10 cellular contexts compared by ENCODE assay signal in the genomic region with DNA sequence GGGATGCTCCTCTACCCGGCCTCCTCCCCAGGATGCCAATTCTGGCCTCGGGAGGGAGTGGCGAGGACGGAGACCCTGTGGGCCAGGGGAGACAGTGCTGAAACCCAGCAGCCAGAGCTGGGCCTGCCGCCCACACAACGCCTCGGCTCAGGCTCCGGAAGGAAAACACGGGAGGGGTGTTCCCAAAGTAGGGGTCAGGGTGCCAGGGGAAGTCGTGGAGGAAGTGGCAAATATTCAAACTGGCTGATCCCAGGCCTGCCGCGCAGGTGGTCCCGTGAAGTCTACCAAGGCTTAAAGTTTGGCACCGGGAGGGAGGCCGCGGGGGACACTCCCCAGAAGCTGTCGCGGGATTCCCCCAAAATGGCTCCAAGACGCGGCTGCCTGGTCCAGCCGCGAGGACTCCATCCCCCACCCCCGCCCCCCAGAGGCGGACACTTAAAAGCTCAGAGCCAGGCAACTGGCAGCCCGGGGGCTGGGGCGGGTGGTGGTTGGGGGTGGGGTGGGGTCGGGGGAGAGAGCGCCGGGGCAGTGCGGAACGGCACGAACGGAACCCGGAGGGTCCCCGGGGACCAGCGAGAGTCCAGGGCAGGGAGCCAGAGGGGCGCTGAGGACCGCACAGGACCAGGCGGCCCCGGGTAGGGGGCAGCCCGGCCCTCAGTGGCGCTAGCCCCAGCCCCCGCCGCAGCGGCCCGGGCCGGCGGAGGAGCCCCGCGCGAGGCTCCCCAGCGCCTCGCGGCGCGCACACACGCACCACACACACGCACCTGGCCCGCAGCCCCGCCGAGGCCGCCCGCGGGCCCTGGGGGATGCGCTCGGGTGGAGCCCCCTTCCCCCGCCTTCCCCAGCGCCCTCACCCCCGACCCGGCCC. TPM values are rescaled to one million over a fixed set of nuclear protein-coding genes. Genes with fewer than 3 reads are reported as not detected.
DNase-seq lines count a peak whose midpoint lies in the region; ATAC-seq and TF ChIP-seq lines count a peak whose summit lies in the region.
"Had no signal": no experiment of that assay in that cellular context is flagged by ENCODE, and none has a peak within 500 bp of the region (broad histone marks: within the 10 kb centered on the region; RNA-seq: fewer than 3 reads in every experiment).

No MANE protein-coding gene starts in this region.

- H2AFZ ChIP-seq in GM23248 = no peak overlapping the region

- H3K27me3 ChIP-seq in GM23248 (replicated peaks; ENCODE audit: insufficient read depth) (peaks cover 35% of the 10 kb centered on the region), right atrium auricular region (peaks cover 0 to 17% of the 10 kb centered on the region in 2 donors)

- H4K20me1 ChIP-seq in GM23248 (ENCODE audit: insufficient read depth) = no peaks in the 10 kb centered on the region

- H3K9me3 ChIP-seq in GM23248 (ENCODE audit: low read depth) (no peaks in the 10 kb centered on the region), T-helper 17 cell (ENCODE audit: control insufficient read depth, low read length, poor library complexity, severe bottlenecking) (no peaks in the 10 kb centered on the region), right atrium auricular region (no peaks in the 10 kb centered on the region)

- H3K4me3 Mint-ChIP-seq in T-helper 17 cell = peak overlapping the region; percentile 77

- peaks cover 2% of the 10 kb centered on the region for H3K4me1 Mint-ChIP-seq in T-helper 17 cell

- no peak overlapping the region for H3K9ac ChIP-seq in GM23248

- peaks cover 54% of the 10 kb centered on the region for H3K27me3 Mint-ChIP-seq in T-helper 17 cell

- ATAC-seq in T-helper 17 cell (peak; percentile 55), sciatic nerve (peak; percentile 76), HG02678 (IDR thresholded peaks at IDR 0.05; ENCODE audit: unreplicated experiment) (no peak)

- no peak overlapping the region for H3K27ac ChIP-seq in GM23248
- H3K27ac ChIP-seq in right atrium auricular region = no peak overlapping the region

- peak overlapping the region; percentile 75 for H3K4me2 ChIP-seq in GM23248 (ENCODE audit: unreplicated experiment)

- no peak overlapping the region for H3K27ac Mint-ChIP-seq in T-helper 17 cell

- H3K4me1 ChIP-seq in GM23248 (ENCODE audit: insufficient read depth) = no peaks in the 10 kb centered on the region
- H3K4me1 ChIP-seq in right atrium auricular region = peaks cover 0 to 24% of the 10 kb centered on the region in 2 donors

- DNase-seq in GM23248 (no peak), T-helper 17 cell (no peak), right atrium auricular region (ENCODE audit: low spot score) (no peak), sciatic nerve (ENCODE audit: low spot score) (no peak), cerebellar cortex (ENCODE audit: low spot score) (no peak), middle frontal gyrus (ENCODE audit: extremely low spot score, low spot score) (no peak), mucosa of gallbladder (ENCODE audit: low spot score) (no peak)
- DNase-seq: activated CD8-positive, alpha-beta memory T cell treated with anti-CD3 and anti-CD28 coated beads for 24 hours; stimulated activated naive CD4-positive, alpha-beta T cell treated with Interleukin-2 at 50 U/mL for 16 hours had no signal

- H3K9me2 ChIP-seq in GM23248 (ENCODE audit: insufficient read depth) = no peaks in the 10 kb centered on the region

- H3K4me3 ChIP-seq in GM23248 = peak overlapping the region; percentile 56
- H3K4me3 ChIP-seq in right atrium auricular region = peak overlapping the region; percentile 35 to 54

- peaks cover 3% of the 10 kb centered on the region for H3K36me3 Mint-ChIP-seq in T-helper 17 cell (ENCODE audit: low read depth)

- H3K36me3 ChIP-seq in GM23248 (ENCODE audit: low read depth) = no peaks in the 10 kb centered on the region
- H3K36me3 ChIP-seq in right atrium auricular region = no peaks in the 10 kb centered on the region

- H3F3A ChIP-seq in GM23248 (ENCODE audit: insufficient read depth) = no peaks in the 10 kb centered on the region

- H3K79me2 ChIP-seq in GM23248 (ENCODE audit: insufficient read depth) = no peaks in the 10 kb centered on the region

- in situ Hi-C loops in GM23248 (cut with MboI) = no loop called here

- intact Hi-C loops in sciatic nerve (cut with DNase I) = no loop called here

- WGBS in GM23248 (ENCODE audit: low coverage in 1 of 2, low lambda C conversion rate in 2 of 2, missing lambda C conversion rate in 2 of 2), 2 experiments = 9 to 14% methylated on average over 25 to 42 of the region's 70 CpGs

- TF ChIP-seq CTCF in right atrium auricular region (IDR thresholded peaks at IDR 0.05) = no peak

RNA-seq across cellular contexts. Expression of a gene that starts 20.0 kb away (rescaled TPM):
- 0.11 and 1.4 TPM in 2 replicates for total RNA-seq in GM23248 (2014; rRNA removed; shearing (Covaris generic))
- 0.60 and 0.65 TPM in 2 replicates for polyA plus RNA-seq in GM23248 (2016; fragmentation: Nextera tagmentation; extraction: Ambion mirVana)
- 1 to 10 TPM in 1 of 2 donors, under 1 TPM in 1; 0.50 to 4.5 TPM for total RNA-seq in T-helper 17 cell
- 1 to 10 TPM in 1 of 2 donors, under 1 TPM in 1; 0.93 to 5.7 TPM for total RNA-seq in right atrium auricular region
- total RNA-seq in sciatic nerve = 12.3 TPM
- total RNA-seq in mucosa of gallbladder = 4.5 TPM
